19 cellular contexts compared by ENCODE assay signal in the genomic region with DNA sequence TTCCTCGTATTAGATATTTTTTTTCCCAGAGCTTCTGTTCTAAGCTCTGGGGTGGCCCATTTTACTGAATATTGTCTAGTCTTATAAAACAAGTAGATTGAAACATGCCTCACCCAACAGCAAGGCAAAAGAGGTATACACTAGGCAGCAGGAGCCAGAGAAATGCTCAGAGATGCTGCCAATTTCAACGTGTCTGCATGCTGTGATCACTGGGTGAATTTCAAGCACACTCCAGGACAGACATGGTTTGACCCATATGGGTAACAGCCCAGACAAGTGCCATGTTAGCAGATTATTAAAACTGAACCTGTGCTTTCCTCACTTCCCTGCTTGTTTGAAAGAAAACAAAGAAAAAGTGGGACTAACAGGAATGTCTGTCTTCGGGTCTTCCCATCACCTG.
"Had no signal": no experiment of that assay in that cellular context is flagged by ENCODE, and none has a peak within 500 bp of the region (broad histone marks: within the 10 kb centered on the region; RNA-seq: fewer than 3 reads in every experiment).

No MANE protein-coding gene starts in this region.

- DNase-seq: dermis blood vessel endothelial cell; esophagus squamous epithelium; foreskin fibroblast; glutamatergic neuron; islet precursor cell; natural killer cell; nucleus accumbens; ovary; sigmoid colon; stimulated activated CD4-positive, alpha-beta T cell treated with anti-CD3 and anti-CD28 coated beads, Interleukin-2, amount 100 ng/mL, for 24 hours; stimulated activated CD4-positive, alpha-beta T cell treated with anti-CD3 and anti-CD28 coated beads, Interleukin-4, amount 100 ng/mL, for 4 hours; stimulated activated naive B cell treated with anti-CD40 and anti-IgM and Interleukin-4, amounts not matched to agents 10 μg/mL and 1 μg/mL and 100 μg/mL, for 72 hours; stimulated activated naive CD8-positive, alpha-beta T cell treated with anti-CD3 and anti-CD28 coated beads, Interleukin-15, amount 100 ng/mL, for 72 hours; testis had no signal

- H3K9me3 ChIP-seq: esophagus squamous epithelium, gastroesophageal sphincter, ovary, right atrium auricular region, sigmoid colon, testis, tibial nerve had no signal

- ATAC-seq: gastroesophageal sphincter; left lobe of liver; natural killer cell; stimulated activated naive B cell treated with anti-CD40 and anti-IgM and Interleukin-4, amounts not matched to agents 10 μg/mL and 1 μg/mL and 100 μg/mL, for 72 hours; stimulated activated naive CD8-positive, alpha-beta T cell treated with anti-CD3 and anti-CD28 coated beads, Interleukin-15, amount 100 ng/mL, for 72 hours had no signal

- H3K4me1 ChIP-seq: right atrium auricular region, sigmoid colon, testis had no signal

- H3K4me3 ChIP-seq: esophagus squamous epithelium, gastroesophageal sphincter, ovary, right atrium auricular region, sigmoid colon, skin epidermis, testis, tibial nerve had no signal

- H3K36me3 ChIP-seq: ovary had no signal

- H3K27ac ChIP-seq: esophagus squamous epithelium, gastroesophageal sphincter, ovary, right atrium auricular region, sigmoid colon, skin epidermis, testis, tibial nerve had no signal

- H3K27me3 ChIP-seq: esophagus squamous epithelium, gastroesophageal sphincter, ovary, right atrium auricular region, sigmoid colon, testis, tibial nerve had no signal
